Comparison of ENCODE assay signal across 8 cellular contexts in genomic region chr7:22782616-22783232, GRCh38.
A peak's percentile ranks its signal among the peaks of the same experiment; 100 is the strongest.
DNase-seq lines count a peak whose midpoint lies in the region; ATAC-seq lines count a peak whose summit lies in the region.

No MANE protein-coding gene starts in this region.

- in situ Hi-C loops in KBM-7 (cut with MboI; ENCODE audit: low pct_unique_long_range_greater_than_20kb, low sequenced_read_pairs) = no loop called here

- peak; percentile 79 for ATAC-seq in GM19463 (IDR thresholded peaks at IDR 0.05; ENCODE audit: unreplicated experiment)
- ATAC-seq in HG03039 (IDR thresholded peaks at IDR 0.05; ENCODE audit: unreplicated experiment) = no peak

- DNase-seq in D341Med (ENCODE audit: low spot score) (peak; percentile 75), KBM-7 (peak; percentile 60), SW480 (ENCODE audit: low spot score) (peak; percentile 67), hepatic stellate cell (ENCODE audit: low spot score) (peak; percentile 65)
- DNase-seq in activated naive CD8-positive, alpha-beta T cell treated with anti-CD3 and anti-CD28 coated beads, Interleukin-2, amount 50 U/mL, for 16 hours (ENCODE audit: low read depth, low spot score) = peak; percentile 50
- peak; percentile 58 to 68 for DNase-seq in stimulated activated CD4-positive, alpha-beta T cell treated with anti-CD3 and anti-CD28 coated beads, Interleukin-15, amount 100 ng/mL, for 48 hours (ENCODE audit: low read depth in 2 of 2)
